14 cellular contexts compared by ENCODE assay signal in genomic region chr3:195128255-195129071, GRCh38.
DNase-seq lines count a peak whose midpoint lies in the region; ATAC-seq, FAIRE-seq and TF ChIP-seq lines count a peak whose summit lies in the region.
"Had no signal": no experiment of that assay in that cellular context is flagged by ENCODE, and none has a peak within 500 bp of the region (broad histone marks: within the 10 kb centered on the region; RNA-seq: fewer than 3 reads in every experiment).

No MANE protein-coding gene starts in this region.

- H3K36me3 Mint-ChIP-seq in Caco-2 (ENCODE audit: insufficient read depth, unreplicated experiment) = no peaks in the 10 kb centered on the region
- H3K36me3 Mint-ChIP-seq in activated naive CD8-positive, alpha-beta T cell treated with anti-CD3 and anti-CD28 coated beads, Interleukin-2, amount 50 U/mL, for 24 hours (ENCODE audit: low read depth) = no peaks in the 10 kb centered on the region
- H3K36me3 Mint-ChIP-seq in memory B cell = no peaks in the 10 kb centered on the region

- FAIRE-seq in kidney (lab: Jason Lieb, UNC) = no peak

- H2AK9ac ChIP-seq in IMR-90 (replicated peaks; ENCODE audit: low read depth, low read length, poor library complexity) = no peak overlapping the region

- no peak for ATAC-seq in IMR-90 (ENCODE audit: low read depth)
- ATAC-seq in activated naive CD8-positive, alpha-beta T cell treated with anti-CD3 and anti-CD28 coated beads, Interleukin-2, amount 50 U/mL, for 24 hours = peak; percentile 16
- no peak for ATAC-seq in memory B cell (ENCODE audit: low read depth)
- ATAC-seq in HG02610 (IDR thresholded peaks at IDR 0.05; ENCODE audit: unreplicated experiment) = no peak

- no peak for TF ChIP-seq POLR2A in IMR-90 (IDR thresholded peaks at IDR 0.05; ENCODE audit: low read depth, low read length)

- CTCF ChIA-PET in Caco-2 (lab: Charles Lee) = interaction anchor here (1.0 kb wide), 1 partner anchor 9 kb away, joined by 3 read pairs; no protein-coding TSS in a partner anchor
- CTCF ChIA-PET in IMR-90 (lab: Yijun Ruan, JAX) = no interaction called here

- no TSS peak for BruUV-seq in Caco-2 (replicated peaks; lab: Mats Ljungman, UMichigan)
- BruUV-seq in IMR-90 (replicated peaks; lab: Mats Ljungman, UMichigan) = no TSS peak

- H3K23ac ChIP-seq in IMR-90 (ENCODE audit: low read depth, low read length) (no peak overlapping the region), mesendoderm (ENCODE audit: low read length) (no peak overlapping the region)

- H3K14ac ChIP-seq in IMR-90 (replicated peaks; ENCODE audit: low read depth, low read length) = no peak overlapping the region

- H2BK20ac ChIP-seq in IMR-90 (ENCODE audit: low read depth, low read length) = no peak overlapping the region

- H3K27ac Mint-ChIP-seq in Caco-2 (ENCODE audit: unreplicated experiment) = peak overlapping the region; percentile 2
- H3K27ac Mint-ChIP-seq in activated naive CD8-positive, alpha-beta T cell treated with anti-CD3 and anti-CD28 coated beads, Interleukin-2, amount 50 U/mL, for 24 hours = peak overlapping the region; percentile 92
- H3K27ac Mint-ChIP-seq in memory B cell = peak overlapping the region; percentile 96

- no peaks in the 10 kb centered on the region for H3K27me3 ChIP-seq in Caco-2 (replicated peaks; ENCODE audit: control insufficient read depth, insufficient read depth, low read length)
- no peaks in the 10 kb centered on the region for H3K27me3 ChIP-seq in IMR-90 (ENCODE audit: control insufficient read depth, insufficient read depth, low read length)
- no peaks in the 10 kb centered on the region for H3K27me3 ChIP-seq in mesendoderm (ENCODE audit: insufficient read depth, low read length, poor library complexity)
- H3K27me3 ChIP-seq: SJSA1, thyroid gland had no signal

- H4K20me1 ChIP-seq in IMR-90 (ENCODE audit: insufficient read depth, low read length) = no peaks in the 10 kb centered on the region

- no peak overlapping the region for H4K91ac ChIP-seq in IMR-90 (ENCODE audit: insufficient read depth, low read depth, low read length)

- in situ Hi-C loops in IMR-90 (cut with MboI; ENCODE audit: low sequenced_read_pairs) = no loop called here

- POLR2A ChIA-PET in Caco-2 (lab: Charles Lee) (no interaction called here), IMR-90 (lab: Charles Lee; ENCODE audit: unreplicated experiment) (no interaction called here)

- H3K9me3 ChIP-seq in Caco-2 (no peaks in the 10 kb centered on the region), IMR-90 (ENCODE audit: control insufficient read depth, insufficient read depth, low read length) (no peaks in the 10 kb centered on the region), kidney (ENCODE audit: control insufficient read depth in 1 of 2, low read length in 2 of 2) (no peaks in the 10 kb centered on the region)
- H3K9me3 ChIP-seq: SJSA1, thyroid gland had no signal

- H3K4me3 Mint-ChIP-seq in Caco-2 (ENCODE audit: unreplicated experiment) (no peak overlapping the region), memory B cell (peak overlapping the region; percentile 2)
- H3K4me3 Mint-ChIP-seq in activated naive CD8-positive, alpha-beta T cell treated with anti-CD3 and anti-CD28 coated beads, Interleukin-2, amount 50 U/mL, for 24 hours = no peak overlapping the region

- dilution Hi-C loops in IMR-90 (cut with HindIII; ENCODE audit: low sequenced_read_pairs, unreplicated experiment) = no loop called here

- H3K79me2 ChIP-seq in mesendoderm (ENCODE audit: control insufficient read depth, insufficient read depth, low read length) = peaks cover 2% of the 10 kb centered on the region

- no peak overlapping the region for H3K27ac ChIP-seq in IMR-90 (ENCODE audit: insufficient read depth, low read length)
- no peak overlapping the region for H3K27ac ChIP-seq in mesendoderm (ENCODE audit: low read depth, low read length)
- no peak overlapping the region for H3K27ac ChIP-seq in kidney (ENCODE audit: low read depth in 2 of 2, low read length in 2 of 2)
- H3K27ac ChIP-seq: SJSA1, thyroid gland had no signal

- peaks cover 6% of the 10 kb centered on the region for H3K4me1 Mint-ChIP-seq in Caco-2 (ENCODE audit: low read depth, unreplicated experiment)
- peaks cover 48% of the 10 kb centered on the region for H3K4me1 Mint-ChIP-seq in activated naive CD8-positive, alpha-beta T cell treated with anti-CD3 and anti-CD28 coated beads, Interleukin-2, amount 50 U/mL, for 24 hours
- H3K4me1 Mint-ChIP-seq in memory B cell = peaks cover 41% of the 10 kb centered on the region

- H2BK120ac ChIP-seq in IMR-90 (ENCODE audit: low read depth, low read length) = no peak overlapping the region
- H2BK120ac ChIP-seq in mesendoderm (ENCODE audit: low read depth, low read length) = no peak overlapping the region

- intact Hi-C loops in Caco-2 (cut with micrococcal nuclease; ENCODE audit: unreplicated experiment) (no loop called here), IMR-90 (cut with micrococcal nuclease) (no loop called here), kidney (cut with DNase I) (loop anchor here (10.0 kb wide), 1 partner anchor 116 kb away; no protein-coding TSS in a partner anchor)

- no peaks in the 10 kb centered on the region for H3K27me3 Mint-ChIP-seq in Caco-2 (ENCODE audit: insufficient read depth, unreplicated experiment)
- H3K27me3 Mint-ChIP-seq in activated naive CD8-positive, alpha-beta T cell treated with anti-CD3 and anti-CD28 coated beads, Interleukin-2, amount 50 U/mL, for 24 hours = no peaks in the 10 kb centered on the region
- H3K27me3 Mint-ChIP-seq in memory B cell = no peaks in the 10 kb centered on the region

- H3K4me3 ChIP-seq in Caco-2 (ENCODE audit: low read depth, low read length) (no peak overlapping the region), IMR-90 (ENCODE audit: insufficient read depth, low read depth, low read length) (no peak overlapping the region), mesendoderm (ENCODE audit: low read length) (no peak overlapping the region), kidney (ENCODE audit: low read length in 2 of 2) (no peak overlapping the region)
- H3K4me3 ChIP-seq: SJSA1, thyroid gland had no signal

- WGBS in IMR-90 (ENCODE audit: extremely low coverage in 2 of 2, insufficient read length in 1 of 2), 2 experiments = 100% methylated on average over 2 of the region's 7 CpGs; no CpG with 5 or more reads in 1 of the 2 experiments
- WGBS in mesendoderm (ENCODE audit: extremely low coverage, insufficient coverage, low lambda C conversion rate) = no CpG with 5 or more reads among the region's 7 CpGs

- H4K8ac ChIP-seq in IMR-90 (ENCODE audit: low read depth in 2 of 2, low read length in 2 of 2) = peak overlapping the region in 1 of 2 experiments; percentile 22; a peak in 1 of 4 replicates
- no peak overlapping the region for H4K8ac ChIP-seq in mesendoderm (ENCODE audit: low read depth, low read length)

- no peak overlapping the region for H2AK5ac ChIP-seq in IMR-90 (ENCODE audit: low read depth, low read length)
- no peak overlapping the region for H2AK5ac ChIP-seq in mesendoderm (ENCODE audit: low read length)

- H3K4me1 ChIP-seq in Caco-2 (no peaks in the 10 kb centered on the region), IMR-90 (ENCODE audit: control insufficient read depth, insufficient read depth, low read length) (peaks cover 7% of the 10 kb centered on the region), mesendoderm (ENCODE audit: control insufficient read depth, low read depth, low read length) (no peaks in the 10 kb centered on the region), kidney (ENCODE audit: control insufficient read depth in 1 of 2, insufficient read depth in 1 of 2, low read depth in 1 of 2, low read length in 2 of 2) (peaks cover 2 to 3% of the 10 kb centered on the region in 2 donors)
- H3K4me1 ChIP-seq: SJSA1 had no signal

- no peaks in the 10 kb centered on the region for H3K9me1 ChIP-seq in IMR-90 (ENCODE audit: insufficient read depth, low read length)

- H3K18ac ChIP-seq in IMR-90 (ENCODE audit: low read depth, low read length) = no peak overlapping the region
- H3K18ac ChIP-seq in mesendoderm (ENCODE audit: low read length) = no peak overlapping the region

- H3K4me2 ChIP-seq in IMR-90 (ENCODE audit: low read depth, low read length) (no peak overlapping the region), mesendoderm (ENCODE audit: low read length) (no peak overlapping the region)

- DNase-seq in Caco-2 = no peak
- peak; percentile 59 for DNase-seq in IMR-90
- no peak for DNase-seq in activated naive CD8-positive, alpha-beta T cell treated with anti-CD3 and anti-CD28 coated beads, Interleukin-2, amount 50 U/mL, for 24 hours
- no peak for DNase-seq in memory B cell (ENCODE audit: low spot score in 2 of 2)
- no peak for DNase-seq in mesendoderm
- DNase-seq in kidney = no peak
- DNase-seq in activated effector memory CD4-positive, alpha-beta T cell treated with anti-CD3 and anti-CD28 coated beads, Interleukin-2, amount 50 U/mL, for 16 hours = no peak
- DNase-seq: activated effector memory CD4-positive, alpha-beta T cell treated with Interleukin-2 at 50 U/mL for 16 hours; cerebellar nuclear complex; NCI-H2107; NK-92 treated with Interleukin-12 subunit alpha and Interleukin-12 subunit beta, amount 100 ng/mL, for 24 hours; thyroid gland had no signal

- H3K4ac ChIP-seq in IMR-90 (ENCODE audit: low read depth, low read length) = no peak overlapping the region; the same call in 1 of the 2 replicates
- H3K4ac ChIP-seq in mesendoderm (ENCODE audit: low read depth, low read length) = no peak overlapping the region

- TF ChIP-seq CTCF in Caco-2 (IDR thresholded peaks at IDR 0.05; ENCODE audit: insufficient read depth in 1 of 2, low read depth in 1 of 2, low read length in 1 of 2, severe bottlenecking in 1 of 2, unreplicated experiment in 1 of 2) = no peak
- TF ChIP-seq CTCF in IMR-90 (conservative IDR thresholded peaks at IDR 0.05; ENCODE audit: low read depth, low read length) = no peak
- TF ChIP-seq CTCF in kidney (IDR thresholded peaks at IDR 0.05; ENCODE audit: borderline replicate concordance, extremely low read depth, insufficient read depth) = no peak

- H3K9ac ChIP-seq in IMR-90 (ENCODE audit: low read depth, low read length) = no peak overlapping the region
- no peak overlapping the region for H3K9ac ChIP-seq in mesendoderm (ENCODE audit: low read length)
- H3K9ac ChIP-seq in kidney (ENCODE audit: low read length in 2 of 2) = no peak overlapping the region

- H4K5ac ChIP-seq in IMR-90 (ENCODE audit: low read depth, low read length) (peak overlapping the region; percentile 47; the same call in 1 of the 2 replicates), mesendoderm (ENCODE audit: low read length) (no peak overlapping the region)

- H2BK15ac ChIP-seq in IMR-90 (ENCODE audit: low read depth, low read length) (no peak overlapping the region), mesendoderm (replicated peaks; ENCODE audit: low read depth) (no peak overlapping the region)

- H3K36me3 ChIP-seq in Caco-2 (ENCODE audit: control insufficient read depth, insufficient read depth, low read length) = no peaks in the 10 kb centered on the region; the same call in 1 of the 2 replicates
- no peaks in the 10 kb centered on the region for H3K36me3 ChIP-seq in IMR-90 (ENCODE audit: control insufficient read depth, insufficient read depth, low read length)
- no peaks in the 10 kb centered on the region for H3K36me3 ChIP-seq in mesendoderm (ENCODE audit: control insufficient read depth, insufficient read depth, low read length)
- no peaks in the 10 kb centered on the region for H3K36me3 ChIP-seq in kidney (ENCODE audit: control insufficient read depth in 1 of 2, insufficient read depth in 2 of 2, low read length in 2 of 2)
- H3K36me3 ChIP-seq: SJSA1, thyroid gland had no signal

- H3K9me3 Mint-ChIP-seq in Caco-2 (ENCODE audit: unreplicated experiment) = no peaks in the 10 kb centered on the region
- no peaks in the 10 kb centered on the region for H3K9me3 Mint-ChIP-seq in activated naive CD8-positive, alpha-beta T cell treated with anti-CD3 and anti-CD28 coated beads, Interleukin-2, amount 50 U/mL, for 24 hours
- H3K9me3 Mint-ChIP-seq in memory B cell = no peaks in the 10 kb centered on the region

- H3K79me1 ChIP-seq in IMR-90 (ENCODE audit: low read depth in 1 of 2, low read length in 2 of 2) (peaks cover 6 to 9% of the 10 kb centered on the region in 2 experiments; a peak in 2 of 4 replicates), mesendoderm (ENCODE audit: low read length) (peaks cover 4% of the 10 kb centered on the region)

- no peak overlapping the region for H2BK5ac ChIP-seq in IMR-90 (ENCODE audit: low read depth, low read length, poor library complexity, severe bottlenecking)
- no peak overlapping the region for H2BK5ac ChIP-seq in mesendoderm (ENCODE audit: low read length)

- H2AFZ ChIP-seq in IMR-90 (replicated peaks; ENCODE audit: low read length, poor library complexity) = no peak overlapping the region

- TF ChIP-seq RAD21 in IMR-90 (IDR thresholded peaks at IDR 0.05; ENCODE audit: low read length) = no peak

- H3K56ac ChIP-seq in IMR-90 (ENCODE audit: extremely low read depth, insufficient read depth, low read length) (no peak overlapping the region), mesendoderm (ENCODE audit: low read length) (no peak overlapping the region)

Comparison
In these comparisons a context has a peak if more than half of its experiments do, and no peak if none do; other contexts are left out.
1. H3K27ac Mint-ChIP-seq: peak in every context shown above with its lines; median percentile 96 in memory B cell; 92 in activated naive CD8-positive, alpha-beta T cell treated with anti-CD3 and anti-CD28 coated beads, Interleukin-2, amount 50 U/mL, for 24 hours; 2 in Caco-2.